In genomic region chr20:17619351-17620093, GRCh38 we compare ENCODE assay signal across 23 cellular contexts. TPM values are rescaled to one million over a fixed set of nuclear protein-coding genes. Genes with fewer than 3 reads are reported as not detected.
DNase-seq lines count a peak whose midpoint lies in the region; ATAC-seq and TF ChIP-seq lines count a peak whose summit lies in the region.
"Had no signal": no experiment of that assay in that cellular context is flagged by ENCODE, and none has a peak within 500 bp of the region (broad histone marks: within the 10 kb centered on the region; RNA-seq: fewer than 3 reads in every experiment).

No MANE protein-coding gene starts in this region.

- H3K27ac Mint-ChIP-seq in WTC11, result no peak overlapping the region
- H3K27ac Mint-ChIP-seq: activated CD8-positive, alpha-beta T cell treated with anti-CD3 and anti-CD28 coated beads for 36 hours; activated naive CD4-positive, alpha-beta T cell treated with anti-CD3 and anti-CD28 coated beads, Interleukin-2, amount 50 U/mL, for 24 hours; CD4-positive, CD25-positive, alpha-beta regulatory T cell; memory B cell; neural progenitor cell had no signal

- no peak for TF ChIP-seq EP300 in stomach (IDR thresholded peaks at IDR 0.05)

- peaks cover 21 to 45% (median 37%) of the 10 kb centered on the region in 4 donors for H3K4me1 ChIP-seq in stomach
- H3K4me1 ChIP-seq in BE2C, result 0 out of 2 replicates have a peak, but pooled peaks cover 3% of the 10 kb centered on the region
- H3K4me1 ChIP-seq: neural progenitor cell had no signal

- TF ChIP-seq CTCF in WTC11 (IDR thresholded peaks at IDR 0.05), result no peak
- TF ChIP-seq CTCF in stomach (IDR thresholded peaks at IDR 0.05), result no peak
- TF ChIP-seq CTCF in BE2C (IDR thresholded peaks at IDR 0.05; ENCODE audit: low read depth, low read length), result no peak

- H3K4me3 ChIP-seq in stomach, result no peak overlapping the region
- H3K4me3 ChIP-seq in BE2C (ENCODE audit: low read depth, low read length), result no peak overlapping the region
- H3K4me3 ChIP-seq: GM23248, neural progenitor cell, thoracic aorta had no signal

- POLR2A ChIA-PET in WTC11 (lab: Charles Lee), result no interaction called here

- H3K27me3 ChIP-seq in stomach, result no peaks in the 10 kb centered on the region
- no peaks in the 10 kb centered on the region for H3K27me3 ChIP-seq in BE2C
- H3K27me3 ChIP-seq: neural progenitor cell had no signal

- H3K9me3 Mint-ChIP-seq in WTC11, result no peaks in the 10 kb centered on the region
- H3K9me3 Mint-ChIP-seq: activated CD8-positive, alpha-beta T cell treated with anti-CD3 and anti-CD28 coated beads for 36 hours; activated naive CD4-positive, alpha-beta T cell treated with anti-CD3 and anti-CD28 coated beads, Interleukin-2, amount 50 U/mL, for 24 hours; CD4-positive, CD25-positive, alpha-beta regulatory T cell; effector memory CD8-positive, alpha-beta T cell; memory B cell; neural progenitor cell had no signal

- H3K36me3 Mint-ChIP-seq in WTC11, result peaks cover 55% of the 10 kb centered on the region
- H3K36me3 Mint-ChIP-seq: activated naive CD4-positive, alpha-beta T cell treated with anti-CD3 and anti-CD28 coated beads, Interleukin-2, amount 50 U/mL, for 24 hours had no signal

- peak; percentile 9 to 10 for DNase-seq in activated T-cell treated with anti-CD3 and anti-CD28 coated beads, Interleukin-2, amount 50 U/mL, for 48 hours
- no peak for DNase-seq in activated T-cell treated with anti-CD3 and anti-CD28 coated beads for 4 hours
- DNase-seq in WTC11 (ENCODE audit: low spot score), result peak; percentile 8
- DNase-seq in islet precursor cell, result peak; percentile 62
- peak; percentile 22 for DNase-seq in stomach
- no peak for DNase-seq in BE2C
- no peak for DNase-seq in anterior cingulate cortex (lab: John Stamatoyannopoulos, UW)
- no peak for DNase-seq in EL
- DNase-seq: activated CD8-positive, alpha-beta T cell treated with anti-CD3 and anti-CD28 coated beads for 36 hours; CD4-positive, CD25-positive, alpha-beta regulatory T cell; central memory CD4-positive, alpha-beta T cell; DND-41; effector memory CD8-positive, alpha-beta T cell; GM23248; Karpas-422; NCI-H146; NCI-H446; stimulated activated CD4-positive, alpha-beta T cell treated with anti-CD3 and anti-CD28 coated beads, Interleukin-4, amount 100 ng/mL, for 1 hour; stimulated activated CD8-positive, alpha-beta memory T cell treated with anti-CD3 and anti-CD28 coated beads, Interleukin-4, amount 100 ng/mL, for 48 hours had no signal

- H3K4me3 Mint-ChIP-seq in WTC11, result no peak overlapping the region
- H3K4me3 Mint-ChIP-seq: activated CD8-positive, alpha-beta T cell treated with anti-CD3 and anti-CD28 coated beads for 36 hours; activated naive CD4-positive, alpha-beta T cell treated with anti-CD3 and anti-CD28 coated beads, Interleukin-2, amount 50 U/mL, for 24 hours; CD4-positive, CD25-positive, alpha-beta regulatory T cell; effector memory CD8-positive, alpha-beta T cell; memory B cell; neural progenitor cell had no signal

- H3K27ac ChIP-seq in stomach, result no peak overlapping the region
- H3K27ac ChIP-seq: GM23248, neural progenitor cell, thoracic aorta had no signal

- no peaks in the 10 kb centered on the region for H3K27me3 Mint-ChIP-seq in WTC11 (ENCODE audit: low read depth)
- H3K27me3 Mint-ChIP-seq: activated CD8-positive, alpha-beta T cell treated with anti-CD3 and anti-CD28 coated beads for 36 hours; activated naive CD4-positive, alpha-beta T cell treated with anti-CD3 and anti-CD28 coated beads, Interleukin-2, amount 50 U/mL, for 24 hours; CD4-positive, CD25-positive, alpha-beta regulatory T cell; effector memory CD8-positive, alpha-beta T cell; memory B cell had no signal

- H3K36me3 ChIP-seq in stomach (peaks cover 81 to 99% (median 94%) of the 10 kb centered on the region in 4 donors), BE2C (no peaks in the 10 kb centered on the region)
- H3K36me3 ChIP-seq: neural progenitor cell had no signal

- CTCF ChIA-PET in WTC11 (lab: Charles Lee), result interaction anchor here (2.6 kb wide), 1 partner anchor 320 kb away, joined by 14 read pairs; no protein-coding TSS in a partner anchor

- no peak for ATAC-seq in WTC11
- ATAC-seq: activated CD8-positive, alpha-beta T cell treated with anti-CD3 and anti-CD28 coated beads for 36 hours; effector memory CD8-positive, alpha-beta T cell had no signal

- WGBS in stomach, 5 donors, result 75 to 85% (median 79%) methylated on average over 24 to 29 of the region's 29 CpGs

- no peak for TF ChIP-seq POLR2A in stomach (IDR thresholded peaks at IDR 0.05)

- intact Hi-C loops in stomach (cut with DNase I; ENCODE audit: low total_unique reads), result loop anchor here (5.0 kb wide), 1 partner anchor 82 kb away; no protein-coding TSS in a partner anchor

- no peaks in the 10 kb centered on the region for H3K4me1 Mint-ChIP-seq in WTC11
- H3K4me1 Mint-ChIP-seq: activated naive CD4-positive, alpha-beta T cell treated with anti-CD3 and anti-CD28 coated beads, Interleukin-2, amount 50 U/mL, for 24 hours; CD4-positive, CD25-positive, alpha-beta regulatory T cell; memory B cell; neural progenitor cell had no signal

- H3K9me3 ChIP-seq in stomach (no peaks in the 10 kb centered on the region), BE2C (no peaks in the 10 kb centered on the region)
- H3K9me3 ChIP-seq: thoracic aorta had no signal

TF ChIP-seq in WTC11, 78 proteins besides CTCF, POLR2A, EP300 and RAD21:
- TF ChIP-seq ZBTB21 (CRISPR knock-in tag; IDR thresholded peaks at IDR 0.05; ENCODE audit: borderline replicate concordance) (no peak), IRF2 (CRISPR knock-in tag; IDR thresholded peaks at IDR 0.05; ENCODE audit: borderline replicate concordance, low read depth) (no peak), RELA (CRISPR knock-in tag; IDR thresholded peaks at IDR 0.05; ENCODE audit: borderline replicate concordance) (no peak), FOXJ3 (CRISPR knock-in tag; IDR thresholded peaks at IDR 0.05; ENCODE audit: borderline replicate concordance) (no peak), TCF7 (CRISPR knock-in tag; IDR thresholded peaks at IDR 0.05; ENCODE audit: low read depth) (no peak), ZNF232 (CRISPR knock-in tag; IDR thresholded peaks at IDR 0.05) (no peak), TEAD1 (CRISPR knock-in tag; IDR thresholded peaks at IDR 0.05) (no peak), MYBL2 (CRISPR knock-in tag; IDR thresholded peaks at IDR 0.05) (no peak), ZNF396 (CRISPR knock-in tag; IDR thresholded peaks at IDR 0.05; ENCODE audit: borderline replicate concordance) (no peak), SOX15 (CRISPR knock-in tag; IDR thresholded peaks at IDR 0.05) (no peak), ATF1 (CRISPR knock-in tag; IDR thresholded peaks at IDR 0.05) (no peak), ZSCAN18 (CRISPR knock-in tag; IDR thresholded peaks at IDR 0.05) (no peak), GABPB1 (CRISPR knock-in tag; IDR thresholded peaks at IDR 0.05) (no peak), NFATC4 (CRISPR knock-in tag; IDR thresholded peaks at IDR 0.05) (no peak), CBFB (CRISPR knock-in tag; IDR thresholded peaks at IDR 0.05; ENCODE audit: low read depth) (no peak), MXD4 (CRISPR knock-in tag; IDR thresholded peaks at IDR 0.05; ENCODE audit: borderline replicate concordance) (no peak), E2F4 (CRISPR knock-in tag; IDR thresholded peaks at IDR 0.05; ENCODE audit: borderline replicate concordance, low read depth) (no peak), NR1H2 (CRISPR knock-in tag; IDR thresholded peaks at IDR 0.05) (no peak), CDX4 (CRISPR knock-in tag; IDR thresholded peaks at IDR 0.05; ENCODE audit: borderline replicate concordance) (no peak)

RNA-seq across cellular contexts. Expression of gene DSTN, which starts 49.6 kb away (rescaled TPM):
- total RNA-seq in WTC11 (2021) (145 to 153 TPM (median 149 TPM) in 3 replicates), stomach (1,000 to 10,000 TPM in 1 of 5 donors, 100 to 1,000 TPM in 4; 334 to 1,254 (median 555) TPM)
- 100 to 1,000 TPM; 464 to 624 (median 598) TPM for polyA plus RNA-seq in stomach
- 211 TPM for polyA plus RNA-seq in BE2C (2012; ENCODE audit: insufficient read depth, insufficient read length, low read depth)

Comparison
In these comparisons a context has a peak if more than half of its experiments do, and no peak if none do; other contexts are left out.
1. DNase-seq: peak in activated T-cell treated with anti-CD3 and anti-CD28 coated beads, Interleukin-2, amount 50 U/mL, for 48 hours (2 of 2), WTC11 (single experiment), islet precursor cell (single experiment) and stomach (single experiment); none in activated T-cell treated with anti-CD3 and anti-CD28 coated beads for 4 hours (single experiment), BE2C (single experiment), anterior cingulate cortex (0 of 58) and EL (single experiment).